Comparison of ENCODE assay signal across 9 cellular contexts in the genomic region with DNA sequence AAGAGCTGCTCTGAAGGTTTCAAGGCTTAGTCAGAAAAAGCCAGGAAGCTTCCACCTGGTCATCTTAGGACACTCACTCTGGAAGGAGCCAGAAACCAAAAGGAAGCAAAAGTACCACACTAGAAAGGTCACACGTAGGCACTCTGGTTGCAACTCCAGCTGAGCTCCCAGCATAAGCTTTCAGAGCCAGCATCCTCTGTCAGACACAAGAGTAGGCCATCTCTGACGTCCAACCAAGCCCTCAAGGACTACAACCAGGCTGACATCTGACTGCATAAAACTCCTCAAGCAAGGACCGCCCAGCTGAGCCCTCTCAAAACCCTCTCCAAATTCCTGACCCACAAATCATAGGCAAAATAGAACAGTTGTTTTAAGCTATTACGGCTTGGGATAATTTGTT. TPM values are rescaled to one million over a fixed set of nuclear protein-coding genes. Genes with fewer than 3 reads are reported as not detected.
DNase-seq lines count a peak whose midpoint lies in the region; ATAC-seq, FAIRE-seq and TF ChIP-seq lines count a peak whose summit lies in the region.
"Had no signal": no experiment of that assay in that cellular context is flagged by ENCODE, and none has a peak within 500 bp of the region (broad histone marks: within the 10 kb centered on the region; RNA-seq: fewer than 3 reads in every experiment).

No MANE protein-coding gene starts in this region.

- peak overlapping the region; percentile 54 for H3K27ac ChIP-seq in VCaP

- no peak overlapping the region for H3K4me3 ChIP-seq in skeletal muscle cell (ENCODE audit: low read depth, low read length)

- intact Hi-C loops in Right ventricle myocardium superior (cut with DNase I) = no loop called here

- peak; percentile 73 for ATAC-seq in Right ventricle myocardium superior (ENCODE audit: poor library complexity)
- ATAC-seq in GM18868 (IDR thresholded peaks at IDR 0.05; ENCODE audit: unreplicated experiment) = no peak

- no peak for DNase-seq in GM12892 (ENCODE audit: insufficient read length)
- peak; percentile 69 for DNase-seq in Right ventricle myocardium superior
- DNase-seq in skeletal muscle cell (ENCODE audit: low read depth) = peak; percentile 90
- no peak for DNase-seq in NCI-H1694 treated with DMSO at 0.1 percent for 48 hours (lab: John Stamatoyannopoulos, UW)
- DNase-seq in NAMALWA (ENCODE audit: low spot score) = no peak
- no peak for DNase-seq in COLO829 (ENCODE audit: low spot score)
- DNase-seq: stimulated activated CD4-positive, alpha-beta T cell treated with anti-CD3 and anti-CD28 coated beads, Interleukin-2, amount 100 ng/mL, for 24 hours had no signal

- TF ChIP-seq CTCF in VCaP (conservative IDR thresholded peaks at IDR 0.05) = no peak

- TF ChIP-seq POLR2A in GM12892 (IDR thresholded peaks at IDR 0.05; ENCODE audit: low read depth, low read length) = no peak

- FAIRE-seq in GM12892 (lab: Jason Lieb, UNC) = peak; percentile 33

RNA-seq across cellular contexts. Expression of gene SH3BP5, which starts 12.8 kb away (rescaled TPM):
- polyA plus RNA-seq in GM12892 (2012; ENCODE audit: missing spikeins) = 25.2 TPM
- total RNA-seq in Right ventricle myocardium superior = 10.4 TPM

Comparison
In these comparisons a context has a peak if more than half of its experiments do, and no peak if none do; other contexts are left out.
1. DNase-seq: peak in Right ventricle myocardium superior (single experiment) and skeletal muscle cell (single experiment); none in GM12892 (single experiment), NCI-H1694 treated with DMSO at 0.1 percent for 48 hours (single experiment), NAMALWA (single experiment) and COLO829 (single experiment).